Comparison of ENCODE assay signal across 1 cellular context in the genomic region with DNA sequence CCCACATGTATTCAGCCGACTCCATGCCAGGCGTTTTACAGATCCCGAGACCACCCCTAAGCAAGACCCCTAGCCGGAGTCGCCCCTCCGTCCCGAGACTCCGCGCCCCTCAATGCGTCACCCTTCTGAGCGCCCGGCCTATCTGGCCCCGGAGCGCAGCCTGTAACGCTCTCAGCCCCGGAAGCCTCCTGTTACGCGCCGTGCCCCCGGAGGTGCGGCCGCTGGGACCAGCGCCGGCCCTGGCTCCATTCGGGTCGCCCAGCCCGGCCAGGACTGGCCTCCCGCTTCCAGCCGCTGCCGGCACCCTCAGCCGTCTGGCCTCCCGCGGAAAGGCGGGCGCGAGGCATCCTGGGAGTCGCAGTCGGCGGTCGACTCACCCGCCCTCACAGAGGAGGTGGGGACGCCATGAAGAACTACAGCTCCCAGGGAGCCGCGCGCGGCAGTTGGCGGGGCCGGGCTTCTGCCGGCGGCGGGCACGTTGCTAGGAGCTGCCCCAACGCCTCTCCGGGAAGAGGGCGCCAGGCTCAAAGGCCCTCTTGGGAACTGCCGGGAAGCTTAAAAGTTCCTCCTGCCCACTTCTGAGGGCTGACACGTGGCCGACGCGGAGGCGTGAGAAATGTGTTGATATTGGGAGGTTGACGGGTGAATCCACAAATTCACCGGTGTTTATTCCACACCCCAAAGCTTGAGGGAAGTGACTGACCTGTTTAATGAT.
TF ChIP-seq lines count a peak whose summit lies in the region.

A gene with protein sequence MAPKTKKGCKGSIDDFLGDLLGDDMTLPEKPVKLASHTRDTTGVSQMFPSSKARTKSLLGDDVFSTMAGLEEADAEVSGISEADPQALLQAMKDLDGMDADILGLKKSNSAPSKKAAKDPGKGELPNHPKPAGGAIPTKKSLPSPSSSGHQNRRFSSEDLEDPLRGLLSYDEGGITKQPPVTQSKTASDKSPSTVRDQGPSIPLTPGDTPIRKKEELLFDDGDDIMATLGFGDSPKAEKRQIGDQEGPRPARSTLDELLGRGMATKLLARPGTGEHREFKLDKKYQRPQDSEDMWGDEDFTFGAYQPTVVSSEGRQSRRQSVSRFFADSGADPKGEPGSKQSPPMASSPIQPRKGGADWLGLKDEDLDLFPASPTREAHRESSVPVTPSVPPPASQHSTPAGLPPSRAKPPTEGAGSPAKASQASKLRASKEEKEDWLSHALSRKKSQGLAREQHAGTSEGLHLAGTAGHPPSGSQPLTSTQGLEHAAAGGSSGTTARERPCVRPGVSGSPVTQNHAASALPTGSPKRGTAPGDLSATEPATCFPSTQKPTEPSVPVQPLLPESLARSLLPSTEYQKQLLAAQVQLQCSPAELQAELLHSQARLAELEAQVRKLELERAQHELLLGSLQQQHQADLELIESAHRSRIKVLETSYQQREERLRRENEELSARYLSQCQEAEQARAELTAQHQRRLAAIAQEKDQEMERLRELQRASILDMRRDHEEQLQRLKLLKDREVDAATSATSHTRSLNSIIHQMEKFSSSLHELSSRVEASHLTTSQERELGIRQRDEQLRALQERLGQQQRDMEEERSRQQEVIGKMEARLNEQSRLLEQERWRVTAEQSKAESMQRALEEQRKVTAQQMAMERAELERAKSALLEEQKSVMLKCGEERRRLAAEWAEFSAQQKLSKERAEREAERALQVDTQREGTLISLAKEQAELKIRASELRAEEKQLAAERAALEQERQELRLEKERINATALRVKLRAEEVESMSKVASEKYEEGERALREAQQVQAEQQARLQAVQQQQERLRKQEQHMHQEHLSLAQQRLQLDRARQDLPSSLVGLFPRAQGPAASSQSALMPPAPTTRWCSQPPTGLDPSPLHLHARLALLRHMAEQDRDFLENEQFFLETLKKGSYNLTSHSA (minus strand): TSS at position 316 of the 715 bp plus-strand sequence. CDS start 2,893 bp downstream, outside the sequence.

TF ChIP-seq in K562, 482 proteins besides CTCF, POLR2A, EP300 and RAD21 (continued from another document and continues in another):
- TF ChIP-seq BDP1 (IDR thresholded peaks at IDR 0.05; ENCODE audit: insufficient read depth, insufficient read length) = no peak
- TF ChIP-seq, protein P1, sequence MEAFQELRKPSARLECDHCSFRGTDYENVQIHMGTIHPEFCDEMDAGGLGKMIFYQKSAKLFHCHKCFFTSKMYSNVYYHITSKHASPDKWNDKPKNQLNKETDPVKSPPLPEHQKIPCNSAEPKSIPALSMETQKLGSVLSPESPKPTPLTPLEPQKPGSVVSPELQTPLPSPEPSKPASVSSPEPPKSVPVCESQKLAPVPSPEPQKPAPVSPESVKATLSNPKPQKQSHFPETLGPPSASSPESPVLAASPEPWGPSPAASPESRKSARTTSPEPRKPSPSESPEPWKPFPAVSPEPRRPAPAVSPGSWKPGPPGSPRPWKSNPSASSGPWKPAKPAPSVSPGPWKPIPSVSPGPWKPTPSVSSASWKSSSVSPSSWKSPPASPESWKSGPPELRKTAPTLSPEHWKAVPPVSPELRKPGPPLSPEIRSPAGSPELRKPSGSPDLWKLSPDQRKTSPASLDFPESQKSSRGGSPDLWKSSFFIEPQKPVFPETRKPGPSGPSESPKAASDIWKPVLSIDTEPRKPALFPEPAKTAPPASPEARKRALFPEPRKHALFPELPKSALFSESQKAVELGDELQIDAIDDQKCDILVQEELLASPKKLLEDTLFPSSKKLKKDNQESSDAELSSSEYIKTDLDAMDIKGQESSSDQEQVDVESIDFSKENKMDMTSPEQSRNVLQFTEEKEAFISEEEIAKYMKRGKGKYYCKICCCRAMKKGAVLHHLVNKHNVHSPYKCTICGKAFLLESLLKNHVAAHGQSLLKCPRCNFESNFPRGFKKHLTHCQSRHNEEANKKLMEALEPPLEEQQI (IDR thresholded peaks at IDR 0.05) = no peak
- TF ChIP-seq RBBP5 (IDR thresholded peaks at IDR 0.05; ENCODE audit: borderline replicate concordance, insufficient read depth, low read length, poor library complexity, severe bottlenecking) = peak; percentile 69
- TF ChIP-seq, protein P2, sequence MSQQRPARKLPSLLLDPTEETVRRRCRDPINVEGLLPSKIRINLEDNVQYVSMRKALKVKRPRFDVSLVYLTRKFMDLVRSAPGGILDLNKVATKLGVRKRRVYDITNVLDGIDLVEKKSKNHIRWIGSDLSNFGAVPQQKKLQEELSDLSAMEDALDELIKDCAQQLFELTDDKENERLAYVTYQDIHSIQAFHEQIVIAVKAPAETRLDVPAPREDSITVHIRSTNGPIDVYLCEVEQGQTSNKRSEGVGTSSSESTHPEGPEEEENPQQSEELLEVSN (IDR thresholded peaks at IDR 0.05; ENCODE audit: borderline replicate concordance in 1 of 2, extremely low read depth in 1 of 2, insufficient read depth in 1 of 2, insufficient read length in 1 of 2, low read depth in 1 of 2, low read length in 1 of 2, poor library complexity in 1 of 2, severe bottlenecking in 1 of 2) = peak; percentile 84 to 93
- TF ChIP-seq, protein P3, sequence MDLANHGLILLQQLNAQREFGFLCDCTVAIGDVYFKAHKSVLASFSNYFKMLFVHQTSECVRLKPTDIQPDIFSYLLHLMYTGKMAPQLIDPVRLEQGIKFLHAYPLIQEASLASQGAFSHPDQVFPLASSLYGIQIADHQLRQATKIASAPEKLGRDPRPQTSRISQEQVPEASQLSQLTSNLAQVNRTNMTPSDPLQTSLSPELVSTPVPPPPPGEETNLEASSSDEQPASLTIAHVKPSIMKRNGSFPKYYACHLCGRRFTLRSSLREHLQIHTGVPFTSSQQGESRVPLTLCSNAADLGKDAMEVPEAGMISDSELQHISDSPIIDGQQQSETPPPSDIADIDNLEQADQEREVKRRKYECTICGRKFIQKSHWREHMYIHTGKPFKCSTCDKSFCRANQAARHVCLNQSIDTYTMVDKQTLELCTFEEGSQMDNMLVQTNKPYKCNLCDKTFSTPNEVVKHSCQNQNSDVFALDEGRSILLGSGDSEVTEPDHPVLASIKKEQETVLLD (IDR thresholded peaks at IDR 0.05) = no peak
- no peak for TF ChIP-seq CBX3 (IDR thresholded peaks at IDR 0.05; ENCODE audit: borderline replicate concordance in 1 of 2, low read length in 2 of 2)
- TF ChIP-seq HMG20A (CRISPR knock-in tag; conservative IDR thresholded peaks at IDR 0.05) = no peak
- 0 out of 2 replicates have a peak, but pooled peaks have one; percentile 15 for TF ChIP-seq CBX5 (IDR thresholded peaks at IDR 0.05; ENCODE audit: borderline replicate concordance, low read depth)
- TF ChIP-seq, protein P4, sequence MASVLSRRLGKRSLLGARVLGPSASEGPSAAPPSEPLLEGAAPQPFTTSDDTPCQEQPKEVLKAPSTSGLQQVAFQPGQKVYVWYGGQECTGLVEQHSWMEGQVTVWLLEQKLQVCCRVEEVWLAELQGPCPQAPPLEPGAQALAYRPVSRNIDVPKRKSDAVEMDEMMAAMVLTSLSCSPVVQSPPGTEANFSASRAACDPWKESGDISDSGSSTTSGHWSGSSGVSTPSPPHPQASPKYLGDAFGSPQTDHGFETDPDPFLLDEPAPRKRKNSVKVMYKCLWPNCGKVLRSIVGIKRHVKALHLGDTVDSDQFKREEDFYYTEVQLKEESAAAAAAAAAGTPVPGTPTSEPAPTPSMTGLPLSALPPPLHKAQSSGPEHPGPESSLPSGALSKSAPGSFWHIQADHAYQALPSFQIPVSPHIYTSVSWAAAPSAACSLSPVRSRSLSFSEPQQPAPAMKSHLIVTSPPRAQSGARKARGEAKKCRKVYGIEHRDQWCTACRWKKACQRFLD (CRISPR knock-in tag; IDR thresholded peaks at IDR 0.05) = no peak; the same call in 1 of the 2 replicates
- TF ChIP-seq, protein P5, sequence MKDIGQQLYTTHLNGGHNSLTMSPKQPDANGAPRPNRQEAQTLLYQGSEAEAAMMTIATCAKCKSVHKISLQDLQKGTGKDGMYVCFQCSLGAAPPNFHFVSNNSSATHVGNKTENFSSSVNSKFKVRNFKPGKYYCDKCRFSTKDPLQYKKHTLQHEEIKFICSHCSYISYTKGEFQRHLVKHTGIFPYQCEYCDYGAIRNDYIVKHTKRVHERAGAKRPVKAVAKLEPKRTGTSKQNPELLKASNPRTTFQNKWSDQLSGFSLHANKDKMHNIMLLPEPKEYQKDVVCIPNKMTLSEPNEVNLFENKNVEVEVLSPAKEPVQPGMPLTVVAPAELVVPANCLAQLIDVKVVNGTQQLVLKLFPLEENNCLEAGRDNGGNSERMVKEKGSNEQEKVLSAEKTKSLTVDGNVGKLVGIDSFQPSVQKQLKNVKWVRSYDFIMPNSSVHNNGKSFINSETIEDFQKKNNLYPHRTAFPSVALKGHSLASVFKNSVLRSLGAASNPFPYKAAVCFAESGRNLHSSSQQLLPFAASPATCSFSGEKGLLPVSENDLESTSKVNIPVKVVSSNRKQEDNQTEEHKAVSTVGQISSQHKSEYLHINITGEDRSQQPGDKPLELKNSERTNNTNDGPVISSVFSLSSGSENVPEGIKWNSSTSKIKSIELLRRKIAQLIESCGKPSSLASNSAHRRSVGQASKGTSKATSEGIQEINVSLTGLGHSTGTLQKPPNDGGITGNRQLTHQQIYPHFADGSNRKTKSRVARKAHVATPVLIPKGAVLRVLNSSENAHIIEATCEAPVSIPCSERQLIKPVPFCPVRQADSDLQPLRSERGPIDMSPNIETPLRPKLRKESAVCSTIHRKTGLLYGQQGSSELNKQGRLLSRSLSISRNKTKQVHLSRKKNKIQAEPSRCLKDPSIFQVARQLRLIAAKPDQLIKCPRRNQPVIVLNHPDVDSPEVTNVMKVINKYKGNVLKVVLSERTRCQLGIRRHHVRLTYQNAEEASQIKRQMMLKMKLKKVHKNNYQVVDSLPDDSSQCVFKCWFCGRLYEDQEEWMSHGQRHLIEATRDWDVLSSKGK (CRISPR knock-in tag; IDR thresholded peaks at IDR 0.05) = no peak
- TF ChIP-seq CBX2 (IDR thresholded peaks at IDR 0.05; ENCODE audit: insufficient read depth, low read length, poor library complexity, severe bottlenecking) = no peak
- TF ChIP-seq, protein P6, sequence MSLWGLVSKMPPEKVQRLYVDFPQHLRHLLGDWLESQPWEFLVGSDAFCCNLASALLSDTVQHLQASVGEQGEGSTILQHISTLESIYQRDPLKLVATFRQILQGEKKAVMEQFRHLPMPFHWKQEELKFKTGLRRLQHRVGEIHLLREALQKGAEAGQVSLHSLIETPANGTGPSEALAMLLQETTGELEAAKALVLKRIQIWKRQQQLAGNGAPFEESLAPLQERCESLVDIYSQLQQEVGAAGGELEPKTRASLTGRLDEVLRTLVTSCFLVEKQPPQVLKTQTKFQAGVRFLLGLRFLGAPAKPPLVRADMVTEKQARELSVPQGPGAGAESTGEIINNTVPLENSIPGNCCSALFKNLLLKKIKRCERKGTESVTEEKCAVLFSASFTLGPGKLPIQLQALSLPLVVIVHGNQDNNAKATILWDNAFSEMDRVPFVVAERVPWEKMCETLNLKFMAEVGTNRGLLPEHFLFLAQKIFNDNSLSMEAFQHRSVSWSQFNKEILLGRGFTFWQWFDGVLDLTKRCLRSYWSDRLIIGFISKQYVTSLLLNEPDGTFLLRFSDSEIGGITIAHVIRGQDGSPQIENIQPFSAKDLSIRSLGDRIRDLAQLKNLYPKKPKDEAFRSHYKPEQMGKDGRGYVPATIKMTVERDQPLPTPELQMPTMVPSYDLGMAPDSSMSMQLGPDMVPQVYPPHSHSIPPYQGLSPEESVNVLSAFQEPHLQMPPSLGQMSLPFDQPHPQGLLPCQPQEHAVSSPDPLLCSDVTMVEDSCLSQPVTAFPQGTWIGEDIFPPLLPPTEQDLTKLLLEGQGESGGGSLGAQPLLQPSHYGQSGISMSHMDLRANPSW (CRISPR knock-in tag; IDR thresholded peaks at IDR 0.05) = 0 out of 2 replicates have a peak, but pooled peaks have one; percentile 94
- no peak for TF ChIP-seq ZNF57 (CRISPR knock-in tag; IDR thresholded peaks at IDR 0.05)
- 0 out of 2 replicates have a peak, but pooled peaks have one; percentile 71 for TF ChIP-seq RNF2 (IDR thresholded peaks at IDR 0.05)
- no peak for TF ChIP-seq NBN (IDR thresholded peaks at IDR 0.05; ENCODE audit: low read depth)
- no peak for TF ChIP-seq PURB (CRISPR knock-in tag; IDR thresholded peaks at IDR 0.05; ENCODE audit: low read depth)
- TF ChIP-seq ETV5 (CRISPR knock-in tag; IDR thresholded peaks at IDR 0.05; ENCODE audit: low read depth) = peak; percentile 88
- TF ChIP-seq TAL1 (IDR thresholded peaks at IDR 0.05) = no peak
- TF ChIP-seq ZNF24 (IDR thresholded peaks at IDR 0.05) = no peak
- TF ChIP-seq FOXA1 (IDR thresholded peaks at IDR 0.05; ENCODE audit: borderline replicate concordance) = no peak
- TF ChIP-seq MBD2 (IDR thresholded peaks at IDR 0.05; ENCODE audit: borderline replicate concordance, low read depth) = peak; percentile 82
- TF ChIP-seq L3MBTL2 (IDR thresholded peaks at IDR 0.05) = peak; percentile 87
- TF ChIP-seq ZNF668 (CRISPR knock-in tag; IDR thresholded peaks at IDR 0.05) = no peak
- TF ChIP-seq, protein P7, sequence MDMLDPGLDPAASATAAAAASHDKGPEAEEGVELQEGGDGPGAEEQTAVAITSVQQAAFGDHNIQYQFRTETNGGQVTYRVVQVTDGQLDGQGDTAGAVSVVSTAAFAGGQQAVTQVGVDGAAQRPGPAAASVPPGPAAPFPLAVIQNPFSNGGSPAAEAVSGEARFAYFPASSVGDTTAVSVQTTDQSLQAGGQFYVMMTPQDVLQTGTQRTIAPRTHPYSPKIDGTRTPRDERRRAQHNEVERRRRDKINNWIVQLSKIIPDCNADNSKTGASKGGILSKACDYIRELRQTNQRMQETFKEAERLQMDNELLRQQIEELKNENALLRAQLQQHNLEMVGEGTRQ (CRISPR knock-in tag; IDR thresholded peaks at IDR 0.05) = no peak
- TF ChIP-seq, protein P8, sequence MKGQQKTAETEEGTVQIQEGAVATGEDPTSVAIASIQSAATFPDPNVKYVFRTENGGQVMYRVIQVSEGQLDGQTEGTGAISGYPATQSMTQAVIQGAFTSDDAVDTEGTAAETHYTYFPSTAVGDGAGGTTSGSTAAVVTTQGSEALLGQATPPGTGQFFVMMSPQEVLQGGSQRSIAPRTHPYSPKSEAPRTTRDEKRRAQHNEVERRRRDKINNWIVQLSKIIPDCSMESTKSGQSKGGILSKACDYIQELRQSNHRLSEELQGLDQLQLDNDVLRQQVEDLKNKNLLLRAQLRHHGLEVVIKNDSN (CRISPR knock-in tag; IDR thresholded peaks at IDR 0.05) = peak; percentile 43; the same call in 1 of the 2 replicates
- no peak; the same call in 1 of the 2 replicates for TF ChIP-seq CBFA2T3 (IDR thresholded peaks at IDR 0.05)
- no peak for TF ChIP-seq ZNF133 (CRISPR knock-in tag; IDR thresholded peaks at IDR 0.05)
- no peak for TF ChIP-seq LARP7 (IDR thresholded peaks at IDR 0.05)
- TF ChIP-seq, protein P9, sequence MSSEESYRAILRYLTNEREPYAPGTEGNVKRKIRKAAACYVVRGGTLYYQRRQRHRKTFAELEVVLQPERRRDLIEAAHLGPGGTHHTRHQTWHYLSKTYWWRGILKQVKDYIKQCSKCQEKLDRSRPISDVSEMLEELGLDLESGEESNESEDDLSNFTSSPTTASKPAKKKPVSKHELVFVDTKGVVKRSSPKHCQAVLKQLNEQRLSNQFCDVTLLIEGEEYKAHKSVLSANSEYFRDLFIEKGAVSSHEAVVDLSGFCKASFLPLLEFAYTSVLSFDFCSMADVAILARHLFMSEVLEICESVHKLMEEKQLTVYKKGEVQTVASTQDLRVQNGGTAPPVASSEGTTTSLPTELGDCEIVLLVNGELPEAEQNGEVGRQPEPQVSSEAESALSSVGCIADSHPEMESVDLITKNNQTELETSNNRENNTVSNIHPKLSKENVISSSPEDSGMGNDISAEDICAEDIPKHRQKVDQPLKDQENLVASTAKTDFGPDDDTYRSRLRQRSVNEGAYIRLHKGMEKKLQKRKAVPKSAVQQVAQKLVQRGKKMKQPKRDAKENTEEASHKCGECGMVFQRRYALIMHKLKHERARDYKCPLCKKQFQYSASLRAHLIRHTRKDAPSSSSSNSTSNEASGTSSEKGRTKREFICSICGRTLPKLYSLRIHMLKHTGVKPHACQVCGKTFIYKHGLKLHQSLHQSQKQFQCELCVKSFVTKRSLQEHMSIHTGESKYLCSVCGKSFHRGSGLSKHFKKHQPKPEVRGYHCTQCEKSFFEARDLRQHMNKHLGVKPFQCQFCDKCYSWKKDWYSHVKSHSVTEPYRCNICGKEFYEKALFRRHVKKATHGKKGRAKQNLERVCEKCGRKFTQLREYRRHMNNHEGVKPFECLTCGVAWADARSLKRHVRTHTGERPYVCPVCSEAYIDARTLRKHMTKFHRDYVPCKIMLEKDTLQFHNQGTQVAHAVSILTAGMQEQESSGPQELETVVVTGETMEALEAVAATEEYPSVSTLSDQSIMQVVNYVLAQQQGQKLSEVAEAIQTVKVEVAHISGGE (CRISPR knock-in tag; IDR thresholded peaks at IDR 0.05) = peak in 1 of 3 experiments; percentile 79; a peak in 2 of 6 replicates
